Comparison of ENCODE assay signal across 2 cellular contexts in the genomic region with DNA sequence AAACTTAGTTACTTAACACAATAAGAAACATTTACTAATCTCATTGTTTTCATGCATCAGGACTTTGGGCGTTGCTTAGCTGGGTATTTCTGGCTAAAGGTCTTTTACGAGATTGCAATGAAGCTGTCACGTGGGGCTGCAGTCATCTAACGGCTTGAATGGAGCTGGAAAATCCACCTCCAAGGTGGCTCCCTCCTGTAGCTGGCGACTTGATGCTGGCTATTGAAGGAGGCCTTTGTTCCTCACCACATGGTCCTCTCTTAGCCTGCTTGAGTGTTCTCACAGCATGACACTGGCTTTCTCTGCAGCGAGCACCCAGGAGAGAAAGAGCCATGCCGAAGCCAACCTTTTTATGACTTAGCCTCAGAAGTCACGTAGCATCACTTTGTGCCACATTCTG.
TF ChIP-seq lines count a peak whose summit lies in the region.

No MANE protein-coding gene starts in this region.

TF ChIP-seq in H1, 55 proteins besides CTCF, POLR2A, EP300 and RAD21 (continued from another document):
- TF ChIP-seq, protein P1, sequence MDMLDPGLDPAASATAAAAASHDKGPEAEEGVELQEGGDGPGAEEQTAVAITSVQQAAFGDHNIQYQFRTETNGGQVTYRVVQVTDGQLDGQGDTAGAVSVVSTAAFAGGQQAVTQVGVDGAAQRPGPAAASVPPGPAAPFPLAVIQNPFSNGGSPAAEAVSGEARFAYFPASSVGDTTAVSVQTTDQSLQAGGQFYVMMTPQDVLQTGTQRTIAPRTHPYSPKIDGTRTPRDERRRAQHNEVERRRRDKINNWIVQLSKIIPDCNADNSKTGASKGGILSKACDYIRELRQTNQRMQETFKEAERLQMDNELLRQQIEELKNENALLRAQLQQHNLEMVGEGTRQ (IDR thresholded peaks at IDR 0.05; ENCODE audit: low read length), result peak; percentile 64
- peak; percentile 77 for TF ChIP-seq NANOG (IDR thresholded peaks at IDR 0.05; ENCODE audit: insufficient read depth, low read depth, low read length, poor library complexity, severe bottlenecking)
- no peak for TF ChIP-seq TAF7 (optimal IDR thresholded peaks at IDR 0.05; ENCODE audit: borderline replicate concordance, low read depth, low read length)
- TF ChIP-seq, protein P2, sequence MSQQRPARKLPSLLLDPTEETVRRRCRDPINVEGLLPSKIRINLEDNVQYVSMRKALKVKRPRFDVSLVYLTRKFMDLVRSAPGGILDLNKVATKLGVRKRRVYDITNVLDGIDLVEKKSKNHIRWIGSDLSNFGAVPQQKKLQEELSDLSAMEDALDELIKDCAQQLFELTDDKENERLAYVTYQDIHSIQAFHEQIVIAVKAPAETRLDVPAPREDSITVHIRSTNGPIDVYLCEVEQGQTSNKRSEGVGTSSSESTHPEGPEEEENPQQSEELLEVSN (IDR thresholded peaks at IDR 0.05), result peak; percentile 50; the same call in 1 of the 2 replicates
- no peak for TF ChIP-seq MAFK (IDR thresholded peaks at IDR 0.05; ENCODE audit: low read depth, low read length)
- TF ChIP-seq, protein P3, sequence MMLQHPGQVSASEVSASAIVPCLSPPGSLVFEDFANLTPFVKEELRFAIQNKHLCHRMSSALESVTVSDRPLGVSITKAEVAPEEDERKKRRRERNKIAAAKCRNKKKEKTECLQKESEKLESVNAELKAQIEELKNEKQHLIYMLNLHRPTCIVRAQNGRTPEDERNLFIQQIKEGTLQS (IDR thresholded peaks at IDR 0.05; ENCODE audit: insufficient read depth, low read depth, low read length), result peak; percentile 31; the same call in 1 of the 2 replicates
- TF ChIP-seq, protein P4, sequence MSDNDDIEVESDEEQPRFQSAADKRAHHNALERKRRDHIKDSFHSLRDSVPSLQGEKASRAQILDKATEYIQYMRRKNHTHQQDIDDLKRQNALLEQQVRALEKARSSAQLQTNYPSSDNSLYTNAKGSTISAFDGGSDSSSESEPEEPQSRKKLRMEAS (IDR thresholded peaks at IDR 0.05), result peak; percentile 76

TF ChIP-seq in GM12891, 5 proteins besides CTCF, POLR2A, EP300 and RAD21 (continued from another document):
- no peak for TF ChIP-seq PAX5 (IDR thresholded peaks at IDR 0.05; ENCODE audit: insufficient read depth, low read length, severe bottlenecking)
